ENCODE assay signal across 9 cellular contexts in the genomic region with DNA sequence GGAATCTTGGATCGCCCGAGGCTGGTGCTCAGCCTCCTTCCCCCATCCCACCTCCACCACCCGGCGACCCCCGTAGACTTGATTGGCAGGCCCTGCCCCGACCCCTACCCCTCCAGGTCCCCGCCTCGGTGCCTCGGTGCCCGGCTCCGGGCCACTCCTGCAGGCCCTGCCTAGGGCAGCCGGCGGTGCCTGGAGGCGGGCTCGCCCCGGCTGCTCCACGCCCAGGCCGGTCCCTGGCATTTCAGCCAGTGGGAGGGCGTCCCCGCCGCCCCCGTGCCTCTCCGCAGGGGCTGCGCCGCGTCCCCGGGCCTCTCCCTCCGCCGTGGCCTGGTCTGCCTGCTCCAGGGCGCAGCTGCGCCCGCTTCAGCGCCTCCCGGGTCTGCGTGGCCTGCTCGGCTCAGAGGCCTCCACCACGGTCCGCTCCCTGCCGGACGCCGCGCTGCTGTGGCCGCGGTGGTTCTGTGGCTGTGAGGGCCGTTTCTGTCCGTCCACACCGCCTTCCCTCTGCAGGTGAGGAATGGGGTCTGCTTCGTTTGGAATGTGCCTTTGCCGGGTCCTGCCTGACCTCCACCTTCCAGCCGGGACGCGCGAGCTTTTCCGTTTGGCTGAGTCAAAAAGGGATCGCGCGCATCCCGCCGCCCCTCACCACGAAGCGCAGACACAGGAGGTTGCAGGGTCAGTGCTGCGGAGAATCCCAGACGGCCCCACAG. TPM values are rescaled to one million over a fixed set of nuclear protein-coding genes. Genes with fewer than 3 reads are reported as not detected.
DNase-seq lines count a peak whose midpoint lies in the region; ATAC-seq and TF ChIP-seq lines count a peak whose summit lies in the region.
"Had no signal": no experiment of that assay in that cellular context is flagged by ENCODE, and none has a peak within 500 bp of the region (broad histone marks: within the 10 kb centered on the region; RNA-seq: fewer than 3 reads in every experiment).

No MANE protein-coding gene starts in this region.

- no peaks in the 10 kb centered on the region for H3K79me2 ChIP-seq in H9 (ENCODE audit: insufficient read depth, low read length)

- no peak for TF ChIP-seq CTCF in H9 (conservative IDR thresholded peaks at IDR 0.05)
- no peak for TF ChIP-seq CTCF in dorsolateral prefrontal cortex (IDR thresholded peaks at IDR 0.05 in 54 of 56, conservative IDR thresholded peaks at IDR 0.05 in 2 of 56; ENCODE audit: low read depth in 1 of 56, partially characterized antibody in 56 of 56)
- TF ChIP-seq CTCF in spleen (IDR thresholded peaks at IDR 0.05 in 8 of 11, conservative IDR thresholded peaks at IDR 0.05 in 3 of 11): no peak

- no peak overlapping the region for H2BK5ac ChIP-seq in H9 (ENCODE audit: insufficient read length, low read length)

- H3K9me3 ChIP-seq in H9 (ENCODE audit: control insufficient read depth, low read depth, low read length) (no peaks in the 10 kb centered on the region), spleen (no peaks in the 10 kb centered on the region)

- peaks cover 0 to 1% (median 0%) of the 10 kb centered on the region in 3 experiments; a peak in 1 of 7 replicates for H3K36me3 Mint-ChIP-seq in H9 (ENCODE audit: insufficient read depth in 1 of 3, low read depth in 3 of 3)

- peak overlapping the region; percentile 13 for H3K18ac ChIP-seq in H9 (ENCODE audit: insufficient read length, low read depth, low read length)

- no peak overlapping the region for H3K4ac ChIP-seq in H9 (ENCODE audit: low read depth, low read length)

- H3K23me2 ChIP-seq in H9 (ENCODE audit: insufficient read length, low read depth, low read length, poor library complexity, severe bottlenecking): peaks cover 6% of the 10 kb centered on the region

- no peak overlapping the region for H2AK5ac ChIP-seq in H9 (ENCODE audit: insufficient read length, low read length)

- ATAC-seq in HG03039 (IDR thresholded peaks at IDR 0.05; ENCODE audit: unreplicated experiment): no peak
- no peak for ATAC-seq in HG02852 (IDR thresholded peaks at IDR 0.05; ENCODE audit: unreplicated experiment)

- H3K27ac Mint-ChIP-seq in H9: no peak overlapping the region

- H3K4me1 ChIP-seq in H9 (ENCODE audit: insufficient read depth, low read length) (no peaks in the 10 kb centered on the region; the same call in 1 of the 2 replicates), spleen (peaks cover 0 to 16% (median 13%) of the 10 kb centered on the region in 6 donors)

- H3K4me1 Mint-ChIP-seq in H9: peaks cover 6 to 8% of the 10 kb centered on the region in 2 experiments; a peak in 3 of 4 replicates

- no peak overlapping the region for H2BK15ac ChIP-seq in H9 (ENCODE audit: low read depth, low read length)

- H4K91ac ChIP-seq in H9 (ENCODE audit: insufficient read length, low read depth, low read length): no peak overlapping the region

- H3K9ac ChIP-seq in H9 (ENCODE audit: extremely low read depth, insufficient read length, low read length): no peak overlapping the region

- H2BK20ac ChIP-seq in H9 (ENCODE audit: low read depth, low read length, poor library complexity, severe bottlenecking): no peak overlapping the region

- H3K79me1 ChIP-seq in H9 (ENCODE audit: insufficient read depth, low read depth, low read length, poor library complexity, severe bottlenecking): no peaks in the 10 kb centered on the region

- H3K4me2 ChIP-seq in H9 (ENCODE audit: insufficient read depth, insufficient read length, low read length): peak overlapping the region; percentile 61

- H3K27ac ChIP-seq in H9 (ENCODE audit: insufficient read length, low read depth, low read length) (no peak overlapping the region), dorsolateral prefrontal cortex (peak overlapping the region in 54 of 59 donors; percentile 10 to 87 (median 69)), spleen (no peak overlapping the region)

- H3K14ac ChIP-seq in H9 (ENCODE audit: insufficient read depth, low read length): peak overlapping the region; percentile 51

- no peak overlapping the region for H2BK120ac ChIP-seq in H9 (ENCODE audit: low read depth, low read length, poor library complexity, severe bottlenecking)

- H3K27me3 Mint-ChIP-seq in H9 (ENCODE audit: low read depth): peaks cover 24% of the 10 kb centered on the region

- DNase-seq in H9 (peak; percentile 80), dorsolateral prefrontal cortex (peak in 3 of 10 donors; percentile 13 to 63 (median 25)), left kidney (ENCODE audit: low read depth, low spot score) (peak; percentile 78), spleen (peak; percentile 67), DMS 273 treated with DMSO at 0.1 percent for 48 hours (lab: John Stamatoyannopoulos, UW) (no peak), pons (ENCODE audit: low spot score) (no peak)
- DNase-seq: EL had no signal

- TF ChIP-seq POLR2A in spleen (IDR thresholded peaks at IDR 0.05): no peak

- H4K20me1 ChIP-seq in H9 (ENCODE audit: control insufficient read depth, insufficient read depth, insufficient read length): peaks cover 4% of the 10 kb centered on the region

- H3T11ph ChIP-seq in H9 (ENCODE audit: low read length): no peak overlapping the region

- H3K27me3 ChIP-seq in H9 (ENCODE audit: insufficient read depth, low read length) (no peaks in the 10 kb centered on the region; the same call in 1 of the 2 replicates), dorsolateral prefrontal cortex (peaks cover 0 to 46% (median 14%) of the 10 kb centered on the region in 45 donors), spleen (replicated peaks in 1 of 7) (peaks cover 3 to 91% (median 34%) of the 10 kb centered on the region in 7 donors)

- H3K4me3 Mint-ChIP-seq in H9: peak overlapping the region; percentile 69 to 81

- no peak overlapping the region for H2AFZ ChIP-seq in H9 (ENCODE audit: low read length)

- no peaks in the 10 kb centered on the region for H3K9me3 Mint-ChIP-seq in H9

- no CpG with 5 or more reads among the region's 63 CpGs for WGBS in H9 (ENCODE audit: extremely low coverage, insufficient read length, low lambda C conversion rate)
- WGBS in spleen, 5 donors: 2 to 4% (median 3%) methylated on average over 18 to 63 of the region's 63 CpGs

- H3K4me3 ChIP-seq in dorsolateral prefrontal cortex: peak overlapping the region; percentile 21 to 70 (median 55)
- peak overlapping the region in 3 of 8 donors; percentile 5 to 31 (median 13) for H3K4me3 ChIP-seq in spleen

- no peak overlapping the region for H3K56ac ChIP-seq in H9 (ENCODE audit: insufficient read length, low read depth, low read length)

- H2BK12ac ChIP-seq in H9 (ENCODE audit: insufficient read length, low read depth, low read length): no peak overlapping the region

- H4K8ac ChIP-seq in H9 (replicated peaks; ENCODE audit: insufficient read length, low read depth, low read length): no peak overlapping the region

- H3K36me3 ChIP-seq in spleen: no peaks in the 10 kb centered on the region

- H3K23ac ChIP-seq in H9 (ENCODE audit: insufficient read length, low read depth, low read length): no peak overlapping the region

- no peak overlapping the region for H4K5ac ChIP-seq in H9 (ENCODE audit: insufficient read length, low read depth, low read length)

- intact Hi-C loops in dorsolateral prefrontal cortex (cut with DNase I) (no loop called here), spleen (cut with DNase I; ENCODE audit: low total_unique reads) (no loop called here)

RNA-seq across cellular contexts. Expression of gene IRX4, which starts 48.3 kb away (rescaled TPM):
- total RNA-seq in H9 (2021) (3.2 and 3.4 TPM in 2 replicates), dorsolateral prefrontal cortex (not detected), spleen (not detected)
- under 1 TPM in 1 of 3 donors, not detected in 2; 0.05 TPM for polyA plus RNA-seq in spleen

Comparison
In these comparisons a context has a peak if more than half of its experiments do, and no peak if none do; other contexts are left out.
1. DNase-seq: peak in H9 (single experiment), left kidney (single experiment) and spleen (single experiment); none in DMS 273 treated with DMSO at 0.1 percent for 48 hours (single experiment) and pons (single experiment).
2. H3K27ac ChIP-seq: peak in dorsolateral prefrontal cortex (54 of 59); none in H9 (single experiment) and spleen (0 of 8).